Comparison of ENCODE assay signal across 28 cellular contexts in the genomic region with DNA sequence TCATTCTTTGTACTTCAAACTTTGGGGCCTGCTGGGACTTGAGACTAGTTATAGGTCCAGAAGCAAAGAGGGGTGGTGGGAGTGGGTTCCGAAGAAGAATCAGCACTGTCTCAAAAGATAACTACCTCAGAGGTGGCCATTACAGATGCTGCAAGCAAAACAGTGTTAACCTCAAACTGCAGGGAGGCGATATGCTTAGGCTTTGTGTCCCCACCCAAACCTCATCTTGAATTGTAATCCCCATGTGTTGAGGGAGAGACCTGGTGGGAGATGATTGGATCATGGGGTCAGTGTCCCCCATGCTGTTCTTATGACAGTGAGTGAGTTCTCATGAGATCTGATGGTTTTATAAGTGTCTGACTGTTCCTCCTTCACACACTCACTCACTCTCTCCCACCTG.
"Had no signal": no experiment of that assay in that cellular context is flagged by ENCODE, and none has a peak within 500 bp of the region (broad histone marks: within the 10 kb centered on the region; RNA-seq: fewer than 3 reads in every experiment).

No MANE protein-coding gene starts in this region.

- H3K36me3 ChIP-seq: colonic mucosa, esophagus muscularis mucosa, esophagus squamous epithelium, gastrocnemius medialis, gastroesophageal sphincter, heart left ventricle, heart right ventricle had no signal

- H3K9me3 ChIP-seq: colonic mucosa, esophagus squamous epithelium, gastrocnemius medialis had no signal

- H3K27ac ChIP-seq: colonic mucosa, coronary artery, dorsolateral prefrontal cortex, epithelial cell of prostate, esophagus muscularis mucosa, esophagus squamous epithelium, foreskin keratinocyte, gastrocnemius medialis, gastroesophageal sphincter, heart left ventricle, heart right ventricle had no signal

- ATAC-seq: effector memory CD8-positive, alpha-beta T cell; esophagus mucosa; foreskin keratinocyte; gastrocnemius medialis; gastroesophageal sphincter; heart left ventricle; heart right ventricle had no signal

- H3K4me1 ChIP-seq: colonic mucosa, esophagus muscularis mucosa, esophagus squamous epithelium, foreskin keratinocyte, gastrocnemius medialis, gastroesophageal sphincter, heart left ventricle, heart right ventricle had no signal

- FAIRE-seq: colon, endometrium, endothelial cell of umbilical vein, frontal cortex had no signal

- H3K27me3 ChIP-seq: colonic mucosa, foreskin keratinocyte, gastrocnemius medialis had no signal

- H3K4me3 ChIP-seq: colonic mucosa, coronary artery, dorsolateral prefrontal cortex, esophagus muscularis mucosa, esophagus squamous epithelium, gastrocnemius medialis, gastroesophageal sphincter, heart left ventricle, heart right ventricle had no signal

- DNase-seq: colonic mucosa; cortex of kidney; dermis blood vessel endothelial cell; dorsolateral prefrontal cortex; effector CD4-positive, alpha-beta T cell; effector CD8-positive, alpha-beta T cell; effector memory CD4-positive, alpha-beta T cell; effector memory CD8-positive, alpha-beta T cell; endodermal cell; erythroblast; esophagus squamous epithelium; foreskin fibroblast; foreskin keratinocyte; foreskin melanocyte; gastrocnemius medialis; glutamatergic neuron; head of caudate nucleus; heart left ventricle; heart right ventricle had no signal
